Comparison of ENCODE assay signal across 12 cellular contexts in genomic region chr14:21040370-21040925, GRCh38. TPM values are rescaled to one million over a fixed set of nuclear protein-coding genes. Genes with fewer than 3 reads are reported as not detected.
DNase-seq lines count a peak whose midpoint lies in the region; ATAC-seq and TF ChIP-seq lines count a peak whose summit lies in the region.
"Had no signal": no experiment of that assay in that cellular context is flagged by ENCODE, and none has a peak within 500 bp of the region (broad histone marks: within the 10 kb centered on the region; RNA-seq: fewer than 3 reads in every experiment).

No MANE protein-coding gene starts in this region.

- H4K20me1 ChIP-seq in DOHH2 (ENCODE audit: control insufficient read depth, insufficient read depth, low read depth, low read length) (no peaks in the 10 kb centered on the region), SU-DHL-6 (ENCODE audit: low read depth, low read length) (no peaks in the 10 kb centered on the region)

- no peak overlapping the region for H3K23ac ChIP-seq in trophoblast cell (ENCODE audit: low read length)

- peaks cover 4% of the 10 kb centered on the region for H3K79me1 ChIP-seq in trophoblast cell (ENCODE audit: low read length)

- no peak overlapping the region for H2BK120ac ChIP-seq in trophoblast cell (ENCODE audit: insufficient read depth, low read length, poor library complexity)

- H3K4me1 ChIP-seq in DOHH2 (ENCODE audit: control insufficient read depth, low read length) (no peaks in the 10 kb centered on the region), trophoblast cell (ENCODE audit: control insufficient read depth in 1 of 2, insufficient read depth in 2 of 2, low read length in 2 of 2) (peaks cover 18 to 26% of the 10 kb centered on the region in 2 experiments)

- H3K4me3 ChIP-seq in DOHH2 (ENCODE audit: low read length), result no peak overlapping the region
- H3K4me3 ChIP-seq in SU-DHL-6 (ENCODE audit: insufficient read depth, low read length, poor library complexity, severe bottlenecking), result no peak overlapping the region
- H3K4me3 ChIP-seq in trophoblast cell (ENCODE audit: low read depth, low read length), result no peak overlapping the region

- H3F3A ChIP-seq in DOHH2 (ENCODE audit: control insufficient read depth, insufficient read depth) (no peaks in the 10 kb centered on the region), SU-DHL-6 (ENCODE audit: insufficient read depth) (no peaks in the 10 kb centered on the region)

- H3K4me2 ChIP-seq in DOHH2 (ENCODE audit: low read length), result no peak overlapping the region
- H3K4me2 ChIP-seq in SU-DHL-6 (ENCODE audit: low read depth, low read length, poor library complexity, severe bottlenecking), result no peak overlapping the region
- H3K4me2 ChIP-seq in trophoblast cell (ENCODE audit: low read length), result no peak overlapping the region
- H3K4me2 ChIP-seq: KMS-11 had no signal

- H3K36me3 ChIP-seq in DOHH2 (ENCODE audit: control insufficient read depth, low read length), result no peaks in the 10 kb centered on the region
- no peaks in the 10 kb centered on the region for H3K36me3 ChIP-seq in SU-DHL-6 (ENCODE audit: low read length)
- H3K36me3 ChIP-seq in trophoblast cell (ENCODE audit: control insufficient read depth in 1 of 2, insufficient read depth in 2 of 2, low read length in 2 of 2), result no peaks in the 10 kb centered on the region

- no peak overlapping the region for H3K14ac ChIP-seq in trophoblast cell (ENCODE audit: low read length)

- H3K79me2 ChIP-seq in DOHH2 (ENCODE audit: control insufficient read depth, low read length) (no peaks in the 10 kb centered on the region), SU-DHL-6 (ENCODE audit: insufficient read depth, low read length) (no peaks in the 10 kb centered on the region), trophoblast cell (ENCODE audit: control insufficient read depth, insufficient read depth, low read length, poor library complexity) (no peaks in the 10 kb centered on the region)

- no peak overlapping the region for H4K12ac ChIP-seq in trophoblast cell (ENCODE audit: low read depth, low read length)

- peak; percentile 8 for TF ChIP-seq CTCF in DOHH2 (IDR thresholded peaks at IDR 0.05; ENCODE audit: low read depth, low read length, poor library complexity, severe bottlenecking)
- TF ChIP-seq CTCF in SU-DHL-6 (IDR thresholded peaks at IDR 0.05; ENCODE audit: insufficient read depth, low read length, poor library complexity, severe bottlenecking), result peak; percentile 6

- no peak overlapping the region for H2AK5ac ChIP-seq in trophoblast cell (ENCODE audit: low read length)

- no peak overlapping the region for H3K4ac ChIP-seq in trophoblast cell (ENCODE audit: low read depth, low read length)

- H3K9me3 ChIP-seq in DOHH2 (ENCODE audit: control insufficient read depth, insufficient read depth, low read length) (no peaks in the 10 kb centered on the region), SU-DHL-6 (ENCODE audit: insufficient read depth, low read length) (no peaks in the 10 kb centered on the region), trophoblast cell (ENCODE audit: insufficient read depth, low read depth, low read length) (no peaks in the 10 kb centered on the region)

- no peak overlapping the region for H2BK5ac ChIP-seq in trophoblast cell (ENCODE audit: low read depth, low read length, poor library complexity)

- H3K9me2 ChIP-seq in DOHH2 (replicated peaks; ENCODE audit: control insufficient read depth, low read length), result no peaks in the 10 kb centered on the region
- H3K9me2 ChIP-seq in SU-DHL-6 (replicated peaks; ENCODE audit: insufficient read depth, low read length), result no peaks in the 10 kb centered on the region

- H3K9ac ChIP-seq in SU-DHL-6 (ENCODE audit: low read length), result no peak overlapping the region
- no peak overlapping the region for H3K9ac ChIP-seq in trophoblast cell (ENCODE audit: low read length)
- H3K9ac ChIP-seq: KMS-11 had no signal

- no peak overlapping the region for H4K91ac ChIP-seq in trophoblast cell (ENCODE audit: low read depth, low read length)

- ATAC-seq in HG02571 (IDR thresholded peaks at IDR 0.05; ENCODE audit: unreplicated experiment), result no peak
- no peak for ATAC-seq in HG02852 (IDR thresholded peaks at IDR 0.05; ENCODE audit: unreplicated experiment)
- ATAC-seq in HG02973 (IDR thresholded peaks at IDR 0.05; ENCODE audit: unreplicated experiment), result no peak
- no peak for ATAC-seq in GM19452 (IDR thresholded peaks at IDR 0.05; ENCODE audit: unreplicated experiment)

- H3K18ac ChIP-seq in trophoblast cell (ENCODE audit: low read length), result no peak overlapping the region

- H2AFZ ChIP-seq in SU-DHL-6 (ENCODE audit: low read depth, low read length, severe bottlenecking), result no peak overlapping the region
- no peak overlapping the region for H2AFZ ChIP-seq in trophoblast cell (ENCODE audit: insufficient read depth, low read length, poor library complexity)

- H3K27ac ChIP-seq in DOHH2 (ENCODE audit: low read depth, low read length), result no peak overlapping the region
- H3K27ac ChIP-seq in SU-DHL-6 (ENCODE audit: low read depth, low read length), result no peak overlapping the region
- H3K27ac ChIP-seq in cingulate gyrus (ENCODE audit: low read depth, low read length), result peak overlapping the region; percentile 94
- H3K27ac ChIP-seq in trophoblast cell (ENCODE audit: low read depth, low read length), result no peak overlapping the region
- H3K27ac ChIP-seq: KMS-11 had no signal

- no CpG with 5 or more reads among the region's 8 CpGs for WGBS in trophoblast cell (ENCODE audit: extremely low coverage, insufficient coverage, insufficient read length)

- H3K27me3 ChIP-seq in DOHH2 (ENCODE audit: control insufficient read depth, low read length) (peaks cover 39% of the 10 kb centered on the region), SU-DHL-6 (ENCODE audit: low read length) (no peaks in the 10 kb centered on the region), trophoblast cell (ENCODE audit: insufficient read depth, low read length) (no peaks in the 10 kb centered on the region)

- no peak overlapping the region for H2BK12ac ChIP-seq in trophoblast cell (ENCODE audit: low read length)

- DNase-seq in trophoblast cell, result peak; percentile 78 to 90
- DNase-seq: NCI-H187; stimulated activated CD4-positive, alpha-beta T cell treated with anti-CD3 and anti-CD28 coated beads, Interleukin-12 subunit alpha, Interleukin-12 subunit beta, amount 100 ng/mL, for 4 hours had no signal

- H4K8ac ChIP-seq in trophoblast cell (ENCODE audit: low read depth, low read length), result no peak overlapping the region

RNA-seq across cellular contexts. Expression of gene RNASE7, which starts 1.7 kb away (rescaled TPM):
- 0.38 and 0.49 TPM in 2 replicates for polyA plus RNA-seq in trophoblast cell (2013)
- polyA plus RNA-seq: CD4-positive, CD25-positive, alpha-beta regulatory T cell had no signal

RNA-seq across cellular contexts. Expression of gene RNASE13, which starts 5.8 kb away (rescaled TPM):
- not detected in 2 replicates for polyA plus RNA-seq in trophoblast cell (2013)
- polyA plus RNA-seq: CD4-positive, CD25-positive, alpha-beta regulatory T cell had no signal

RNA-seq across cellular contexts. Expression of gene TPPP2, which starts 10.4 kb away (rescaled TPM):
- polyA plus RNA-seq in trophoblast cell (2013), result not detected in 2 replicates
- polyA plus RNA-seq: CD4-positive, CD25-positive, alpha-beta regulatory T cell had no signal

RNA-seq across cellular contexts. Expression of gene NDRG2, which starts 15.6 kb away (rescaled TPM):
- polyA plus RNA-seq in trophoblast cell (2013), result 18.2 and 19.0 TPM in 2 replicates

RNA-seq across cellular contexts. Expression of gene RNASE8, which starts 17.2 kb away (rescaled TPM):
- polyA plus RNA-seq in trophoblast cell (2013), result not detected in 2 replicates
- polyA plus RNA-seq: CD4-positive, CD25-positive, alpha-beta regulatory T cell had no signal
